ENCODE assay signal across 18 cellular contexts in the genomic region with DNA sequence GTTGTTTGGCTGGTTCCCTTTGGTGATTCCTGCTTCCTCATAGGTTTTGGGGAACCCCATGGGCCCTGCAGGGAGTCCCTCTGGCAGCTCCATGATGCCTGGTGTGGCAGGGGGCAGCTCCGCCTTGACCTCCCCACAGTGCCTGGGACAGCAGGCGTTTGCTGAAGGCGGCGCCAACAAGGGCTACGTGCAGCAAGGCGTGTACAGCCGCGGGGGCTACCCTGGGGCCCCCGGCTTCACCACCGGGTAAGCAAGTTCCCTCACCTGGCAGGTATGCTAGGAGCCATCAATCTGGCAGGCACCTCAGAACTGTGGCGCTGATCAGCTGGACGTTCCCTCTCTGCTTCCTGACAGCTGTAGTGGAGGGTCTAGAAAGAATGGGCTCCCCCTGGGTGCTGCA.
"Had no signal": no experiment of that assay in that cellular context is flagged by ENCODE, and none has a peak within 500 bp of the region (broad histone marks: within the 10 kb centered on the region; RNA-seq: fewer than 3 reads in every experiment).

No MANE protein-coding gene starts in this region.

- H3K9me3 ChIP-seq: colonic mucosa, heart right ventricle, sigmoid colon, thyroid gland, uterus had no signal

- H3K27ac ChIP-seq: cardiac muscle cell, colonic mucosa, thyroid gland, uterus had no signal

- H3K36me3 ChIP-seq: uterus had no signal

- H3K27me3 ChIP-seq: cardiac muscle cell, colonic mucosa, heart right ventricle, sigmoid colon, thyroid gland, uterus had no signal

- ATAC-seq: stimulated activated effector memory CD8-positive, alpha-beta T cell treated with anti-CD3 and anti-CD28 coated beads, Interleukin-12 subunit alpha, Interleukin-12 subunit beta, amount 100 ng/mL, for 72 hours; stimulated activated naive CD8-positive, alpha-beta T cell treated with anti-CD3 and anti-CD28 coated beads, Interleukin-15, amount 100 ng/mL, for 72 hours had no signal

- DNase-seq: colonic mucosa; dermis blood vessel endothelial cell; effector CD4-positive, alpha-beta T cell; endodermal cell; foreskin melanocyte; immature natural killer cell; mesenchymal stem cell; sigmoid colon; small intestine; stimulated activated CD4-positive, alpha-beta T cell treated with anti-CD3 and anti-CD28 coated beads, Interleukin-2, amount 100 ng/mL, for 48 hours; stimulated activated CD8-positive, alpha-beta memory T cell treated with anti-CD3 and anti-CD28 coated beads, Interleukin-4, amount 100 ng/mL, for 48 hours; stimulated activated naive CD8-positive, alpha-beta T cell treated with anti-CD3 and anti-CD28 coated beads, Interleukin-15, amount 100 ng/mL, for 72 hours had no signal

- H3K4me3 ChIP-seq: cardiac muscle cell, colonic mucosa, heart right ventricle, lung, sigmoid colon, thyroid gland, uterus had no signal
